Comparison of ENCODE assay signal across 15 cellular contexts in genomic region chr2:10910625-10911024, GRCh38. TPM values are rescaled to one million over a fixed set of nuclear protein-coding genes. Genes with fewer than 3 reads are reported as not detected.
A peak's percentile ranks its signal among the peaks of the same experiment; 100 is the strongest.
DNase-seq lines count a peak whose midpoint lies in the region; ATAC-seq and TF ChIP-seq lines count a peak whose summit lies in the region.
"Had no signal": no experiment of that assay in that cellular context is flagged by ENCODE, and none has a peak within 500 bp of the region (broad histone marks: within the 10 kb centered on the region; RNA-seq: fewer than 3 reads in every experiment).

No MANE protein-coding gene starts in this region.

- H3K27ac Mint-ChIP-seq in activated naive CD8-positive, alpha-beta T cell treated with anti-CD3 and anti-CD28 coated beads for 36 hours: no peak overlapping the region
- no peak overlapping the region for H3K27ac Mint-ChIP-seq in activated naive CD8-positive, alpha-beta T cell treated with anti-CD3 and anti-CD28 coated beads, Interleukin-2, amount 50 U/mL, for 24 hours
- H3K27ac Mint-ChIP-seq in WTC11: no peak overlapping the region
- H3K27ac Mint-ChIP-seq: CD4-positive, alpha-beta memory T cell had no signal

- H3K36me3 Mint-ChIP-seq in activated naive CD8-positive, alpha-beta T cell treated with anti-CD3 and anti-CD28 coated beads for 36 hours: no peaks in the 10 kb centered on the region
- no peaks in the 10 kb centered on the region for H3K36me3 Mint-ChIP-seq in activated naive CD8-positive, alpha-beta T cell treated with anti-CD3 and anti-CD28 coated beads, Interleukin-2, amount 50 U/mL, for 24 hours (ENCODE audit: low read depth)
- H3K36me3 Mint-ChIP-seq in WTC11: peaks cover 5% of the 10 kb centered on the region; the same call in 1 of the 2 replicates
- H3K36me3 Mint-ChIP-seq: CD4-positive, alpha-beta memory T cell had no signal

- peaks cover 41% of the 10 kb centered on the region for H3K27me3 Mint-ChIP-seq in activated naive CD8-positive, alpha-beta T cell treated with anti-CD3 and anti-CD28 coated beads for 36 hours
- H3K27me3 Mint-ChIP-seq in activated naive CD8-positive, alpha-beta T cell treated with anti-CD3 and anti-CD28 coated beads, Interleukin-2, amount 50 U/mL, for 24 hours: peaks cover 38% of the 10 kb centered on the region
- peaks cover 37% of the 10 kb centered on the region for H3K27me3 Mint-ChIP-seq in WTC11 (ENCODE audit: low read depth)

- peaks cover 2% of the 10 kb centered on the region for H3K4me1 Mint-ChIP-seq in activated naive CD8-positive, alpha-beta T cell treated with anti-CD3 and anti-CD28 coated beads for 36 hours
- H3K4me1 Mint-ChIP-seq in activated naive CD8-positive, alpha-beta T cell treated with anti-CD3 and anti-CD28 coated beads, Interleukin-2, amount 50 U/mL, for 24 hours: peaks cover 2% of the 10 kb centered on the region
- peaks cover 29% of the 10 kb centered on the region for H3K4me1 Mint-ChIP-seq in WTC11

- CTCF ChIA-PET in WTC11 (lab: Charles Lee): interaction anchor here (0.7 to 6.8 kb wide), 27 partner anchors 8 to 235 kb away, joined by 3 to 84 read pairs (median 5); a partner anchor contains a TSS

- intact Hi-C loops in sciatic nerve (cut with DNase I): no loop called here

- peak overlapping the region; percentile 19 for H3K4me3 Mint-ChIP-seq in activated naive CD8-positive, alpha-beta T cell treated with anti-CD3 and anti-CD28 coated beads for 36 hours
- H3K4me3 Mint-ChIP-seq in activated naive CD8-positive, alpha-beta T cell treated with anti-CD3 and anti-CD28 coated beads, Interleukin-2, amount 50 U/mL, for 24 hours: no peak overlapping the region
- peak overlapping the region; percentile 52; the same call in 1 of the 2 replicates for H3K4me3 Mint-ChIP-seq in WTC11

- POLR2A ChIA-PET in WTC11 (lab: Charles Lee): no interaction called here

- no peak for TF ChIP-seq CTCF in WTC11 (IDR thresholded peaks at IDR 0.05)

- no peaks in the 10 kb centered on the region for H3K9me3 Mint-ChIP-seq in activated naive CD8-positive, alpha-beta T cell treated with anti-CD3 and anti-CD28 coated beads for 36 hours
- H3K9me3 Mint-ChIP-seq in activated naive CD8-positive, alpha-beta T cell treated with anti-CD3 and anti-CD28 coated beads, Interleukin-2, amount 50 U/mL, for 24 hours: no peaks in the 10 kb centered on the region
- no peaks in the 10 kb centered on the region for H3K9me3 Mint-ChIP-seq in WTC11
- H3K9me3 Mint-ChIP-seq: CD4-positive, alpha-beta memory T cell had no signal

- no peak for ATAC-seq in activated naive CD8-positive, alpha-beta T cell treated with anti-CD3 and anti-CD28 coated beads, Interleukin-2, amount 50 U/mL, for 24 hours
- ATAC-seq in WTC11: no peak
- ATAC-seq in sciatic nerve: no peak
- ATAC-seq in GM19035 (IDR thresholded peaks at IDR 0.05; ENCODE audit: unreplicated experiment): no peak
- ATAC-seq in GM19023 (IDR thresholded peaks at IDR 0.05; ENCODE audit: unreplicated experiment): no peak

- no peak for DNase-seq in activated naive CD8-positive, alpha-beta T cell treated with anti-CD3 and anti-CD28 coated beads for 36 hours
- DNase-seq in activated naive CD8-positive, alpha-beta T cell treated with anti-CD3 and anti-CD28 coated beads, Interleukin-2, amount 50 U/mL, for 24 hours: no peak
- no peak for DNase-seq in WTC11 (ENCODE audit: low spot score)
- DNase-seq in mesenteric fat pad (ENCODE audit: low spot score): peak; percentile 28
- DNase-seq in sciatic nerve (ENCODE audit: low spot score): peak; percentile 17
- DNase-seq in NCI-H1694 treated with DMSO at 0.1 percent for 48 hours (lab: John Stamatoyannopoulos, UW): no peak
- DNase-seq: 8988T; CD4-positive, alpha-beta memory T cell; DMS79; NCI-H1048; NCI-H1436 treated with DMSO at 0.1 percent for 48 hours; NCI-H345; SHP77 treated with DMSO at 0.1 percent for 48 hours had no signal

TF ChIP-seq in WTC11, 78 proteins besides CTCF, POLR2A, EP300 and RAD21:
- no peak for TF ChIP-seq TCF7 (CRISPR knock-in tag; IDR thresholded peaks at IDR 0.05; ENCODE audit: low read depth)
- TF ChIP-seq SMAD4 (CRISPR knock-in tag; IDR thresholded peaks at IDR 0.05): no peak
- no peak for TF ChIP-seq HMGA2 (CRISPR knock-in tag; IDR thresholded peaks at IDR 0.05)
- no peak for TF ChIP-seq PRDM15 (CRISPR knock-in tag; IDR thresholded peaks at IDR 0.05)
- TF ChIP-seq JAZF1 (CRISPR knock-in tag; IDR thresholded peaks at IDR 0.05): no peak
- TF ChIP-seq ATF3 (CRISPR knock-in tag; conservative IDR thresholded peaks at IDR 0.05): no peak
- TF ChIP-seq ZNF232 (CRISPR knock-in tag; IDR thresholded peaks at IDR 0.05): no peak
- TF ChIP-seq FOXP4 (CRISPR knock-in tag; IDR thresholded peaks at IDR 0.05): no peak
- TF ChIP-seq SMAD3 (CRISPR knock-in tag; IDR thresholded peaks at IDR 0.05; ENCODE audit: borderline replicate concordance): no peak
- TF ChIP-seq GRHL2 (CRISPR knock-in tag; IDR thresholded peaks at IDR 0.05; ENCODE audit: insufficient replicate concordance, severe bottlenecking): no peak
- no peak for TF ChIP-seq USF2 (CRISPR knock-in tag; IDR thresholded peaks at IDR 0.05)
- no peak for TF ChIP-seq SP1 (CRISPR knock-in tag; conservative IDR thresholded peaks at IDR 0.05)
- no peak for TF ChIP-seq ZNF219 (CRISPR knock-in tag; IDR thresholded peaks at IDR 0.05; ENCODE audit: borderline replicate concordance)
- no peak for TF ChIP-seq ZNF121 (CRISPR knock-in tag; IDR thresholded peaks at IDR 0.05)

RNA-seq across cellular contexts. Expression of gene KCNF1, which starts 1.1 kb away (rescaled TPM):
- total RNA-seq in activated naive CD8-positive, alpha-beta T cell treated with anti-CD3 and anti-CD28 coated beads for 36 hours: not detected
- total RNA-seq in WTC11 (2021): 1.2 to 1.4 TPM (median 1.2 TPM) in 3 replicates
- 0.13 TPM for total RNA-seq in mesenteric fat pad
- total RNA-seq in sciatic nerve: 0.94 TPM
- total RNA-seq: CD4-positive, alpha-beta memory T cell had no signal

Comparison
In these comparisons a context has a peak if more than half of its experiments do, and no peak if none do; other contexts are left out.
1. DNase-seq: peak in mesenteric fat pad (single experiment) and sciatic nerve (single experiment); none in activated naive CD8-positive, alpha-beta T cell treated with anti-CD3 and anti-CD28 coated beads for 36 hours (single experiment), activated naive CD8-positive, alpha-beta T cell treated with anti-CD3 and anti-CD28 coated beads, Interleukin-2, amount 50 U/mL, for 24 hours (single experiment), WTC11 (single experiment) and NCI-H1694 treated with DMSO at 0.1 percent for 48 hours (single experiment).